ENCODE assay signal across 1 cellular context in the genomic region with DNA sequence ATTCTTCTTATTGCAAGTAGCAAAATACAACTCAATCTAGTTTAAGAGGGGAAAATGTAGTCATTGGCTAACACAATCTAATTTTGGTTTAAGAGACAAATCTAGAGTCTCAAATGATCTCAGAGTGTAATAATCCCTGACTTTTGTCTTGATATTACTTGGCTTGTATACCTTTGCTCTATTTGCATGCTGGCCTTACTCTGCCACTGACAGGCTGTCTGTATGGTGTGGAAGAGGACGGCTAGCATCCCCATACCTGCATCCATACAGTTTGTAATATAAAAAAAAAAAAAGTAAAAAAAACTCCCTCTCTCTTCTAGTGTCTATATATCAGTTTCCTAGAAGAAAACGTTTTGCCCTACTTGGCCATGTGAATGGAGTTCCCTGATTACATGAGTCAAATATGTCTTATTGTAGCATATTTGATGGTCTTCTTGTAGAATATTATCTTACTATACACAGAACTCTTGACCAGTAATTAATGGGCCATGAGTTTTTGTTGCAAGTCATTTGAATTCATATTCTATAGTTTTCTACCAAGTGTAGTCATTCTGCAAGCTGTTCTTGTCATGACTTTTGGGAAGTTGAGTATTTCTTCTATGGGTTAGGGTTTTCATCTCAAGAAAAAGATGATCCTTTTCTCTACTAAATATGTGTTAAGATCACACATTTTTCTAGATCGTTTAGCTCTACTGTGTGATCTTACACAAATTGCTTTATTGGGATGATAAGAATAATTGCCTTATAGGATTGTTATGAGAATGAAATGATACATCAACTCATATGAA.
TF ChIP-seq lines count a peak whose summit lies in the region.

No MANE protein-coding gene starts in this region.

TF ChIP-seq in A549, 52 proteins besides CTCF, POLR2A, EP300 and RAD21 (continued from another document):
- TF ChIP-seq, protein P1, sequence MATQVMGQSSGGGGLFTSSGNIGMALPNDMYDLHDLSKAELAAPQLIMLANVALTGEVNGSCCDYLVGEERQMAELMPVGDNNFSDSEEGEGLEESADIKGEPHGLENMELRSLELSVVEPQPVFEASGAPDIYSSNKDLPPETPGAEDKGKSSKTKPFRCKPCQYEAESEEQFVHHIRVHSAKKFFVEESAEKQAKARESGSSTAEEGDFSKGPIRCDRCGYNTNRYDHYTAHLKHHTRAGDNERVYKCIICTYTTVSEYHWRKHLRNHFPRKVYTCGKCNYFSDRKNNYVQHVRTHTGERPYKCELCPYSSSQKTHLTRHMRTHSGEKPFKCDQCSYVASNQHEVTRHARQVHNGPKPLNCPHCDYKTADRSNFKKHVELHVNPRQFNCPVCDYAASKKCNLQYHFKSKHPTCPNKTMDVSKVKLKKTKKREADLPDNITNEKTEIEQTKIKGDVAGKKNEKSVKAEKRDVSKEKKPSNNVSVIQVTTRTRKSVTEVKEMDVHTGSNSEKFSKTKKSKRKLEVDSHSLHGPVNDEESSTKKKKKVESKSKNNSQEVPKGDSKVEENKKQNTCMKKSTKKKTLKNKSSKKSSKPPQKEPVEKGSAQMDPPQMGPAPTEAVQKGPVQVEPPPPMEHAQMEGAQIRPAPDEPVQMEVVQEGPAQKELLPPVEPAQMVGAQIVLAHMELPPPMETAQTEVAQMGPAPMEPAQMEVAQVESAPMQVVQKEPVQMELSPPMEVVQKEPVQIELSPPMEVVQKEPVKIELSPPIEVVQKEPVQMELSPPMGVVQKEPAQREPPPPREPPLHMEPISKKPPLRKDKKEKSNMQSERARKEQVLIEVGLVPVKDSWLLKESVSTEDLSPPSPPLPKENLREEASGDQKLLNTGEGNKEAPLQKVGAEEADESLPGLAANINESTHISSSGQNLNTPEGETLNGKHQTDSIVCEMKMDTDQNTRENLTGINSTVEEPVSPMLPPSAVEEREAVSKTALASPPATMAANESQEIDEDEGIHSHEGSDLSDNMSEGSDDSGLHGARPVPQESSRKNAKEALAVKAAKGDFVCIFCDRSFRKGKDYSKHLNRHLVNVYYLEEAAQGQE (IDR thresholded peaks at IDR 0.05) = no peak
- no peak for TF ChIP-seq CBX2 (IDR thresholded peaks at IDR 0.05; ENCODE audit: borderline replicate concordance, low read depth)
- TF ChIP-seq TP53 (CRISPR knock-in tag; IDR thresholded peaks at IDR 0.05) = no peak
- TF ChIP-seq BHLHE40 (IDR thresholded peaks at IDR 0.05; ENCODE audit: low read depth, low read length) = no peak
- no peak for TF ChIP-seq CEBPB (IDR thresholded peaks at IDR 0.05)
- TF ChIP-seq HOXB5 (CRISPR knock-in tag; IDR thresholded peaks at IDR 0.05) = no peak
TF ChIP-seq in A549: peak in this region for 0.
